In genomic region chr5:119365847-119366536, GRCh38 we compare ENCODE assay signal across 11 cellular contexts. TPM values are rescaled to one million over a fixed set of nuclear protein-coding genes. Genes with fewer than 3 reads are reported as not detected.
DNase-seq lines count a peak whose midpoint lies in the region; ATAC-seq and TF ChIP-seq lines count a peak whose summit lies in the region.
"Had no signal": no experiment of that assay in that cellular context is flagged by ENCODE, and none has a peak within 500 bp of the region (broad histone marks: within the 10 kb centered on the region; RNA-seq: fewer than 3 reads in every experiment).

No MANE protein-coding gene starts in this region.

- H3K27ac Mint-ChIP-seq in activated CD4-positive, alpha-beta T cell treated with anti-CD3 and anti-CD28 coated beads, Interleukin-2, amount 10 ng/mL, durations not matched to agents 7 days and 5 days, result peak overlapping the region; percentile 88
- no peak overlapping the region for H3K27ac Mint-ChIP-seq in WTC11

- peaks cover 16 to 75% (median 21%) of the 10 kb centered on the region in 3 donors for H3K4me1 ChIP-seq in gastroesophageal sphincter
- H3K4me1 ChIP-seq in subcutaneous abdominal adipose tissue (ENCODE audit: control insufficient read depth in 5 of 5, insufficient read depth in 5 of 5, low read length in 5 of 5), result peaks cover 0 to 53% (median 46%) of the 10 kb centered on the region in 5 donors

- no peak for TF ChIP-seq EP300 in gastroesophageal sphincter (IDR thresholded peaks at IDR 0.05)

- ATAC-seq in WTC11, result peak; percentile 13; the same call in 1 of the 2 replicates
- peak; percentile 29 for ATAC-seq in gastroesophageal sphincter
- no peak for ATAC-seq in GM21360 (IDR thresholded peaks at IDR 0.05; ENCODE audit: unreplicated experiment)
- ATAC-seq: HepG2 had no signal

- CTCF ChIA-PET in activated CD4-positive, alpha-beta T cell treated with anti-CD3 and anti-CD28 coated beads, Interleukin-2, amount 10 ng/mL, durations not matched to agents 7 days and 5 days (lab: Charles Lee), result interaction anchor here (0.6 to 3.2 kb wide), 8 partner anchors 8 to 378 kb away, joined by 3 to 19 read pairs (median 4); partner anchors contain the start of gene DTWD2
- CTCF ChIA-PET in WTC11 (lab: Charles Lee), result interaction anchor here (1.2 to 1.3 kb wide), 2 partner anchors 46 to 378 kb away, joined by 3 to 4 read pairs; no protein-coding TSS in a partner anchor

- peaks cover 73% of the 10 kb centered on the region for H3K36me3 Mint-ChIP-seq in activated CD4-positive, alpha-beta T cell treated with anti-CD3 and anti-CD28 coated beads, Interleukin-2, amount 10 ng/mL, durations not matched to agents 7 days and 5 days (ENCODE audit: low read depth)
- peaks cover 3% of the 10 kb centered on the region for H3K36me3 Mint-ChIP-seq in WTC11

- H3K9me3 Mint-ChIP-seq in activated CD4-positive, alpha-beta T cell treated with anti-CD3 and anti-CD28 coated beads, Interleukin-2, amount 10 ng/mL, durations not matched to agents 7 days and 5 days, result peaks cover 1% of the 10 kb centered on the region
- peaks cover 3% of the 10 kb centered on the region for H3K9me3 Mint-ChIP-seq in WTC11

- H3K4me1 Mint-ChIP-seq in activated CD4-positive, alpha-beta T cell treated with anti-CD3 and anti-CD28 coated beads, Interleukin-2, amount 10 ng/mL, durations not matched to agents 7 days and 5 days, result peaks cover 88% of the 10 kb centered on the region
- peaks cover 42% of the 10 kb centered on the region for H3K4me1 Mint-ChIP-seq in WTC11

- H3K9ac ChIP-seq in subcutaneous abdominal adipose tissue (ENCODE audit: low read length in 5 of 5), result peak overlapping the region in 1 of 5 donors; percentile 28

- H3K4me3 Mint-ChIP-seq in activated CD4-positive, alpha-beta T cell treated with anti-CD3 and anti-CD28 coated beads, Interleukin-2, amount 10 ng/mL, durations not matched to agents 7 days and 5 days, result peak overlapping the region; percentile 20
- H3K4me3 Mint-ChIP-seq in WTC11, result no peak overlapping the region

- H3K27ac ChIP-seq in gastroesophageal sphincter (peak overlapping the region; percentile 5 to 67 (median 60)), subcutaneous abdominal adipose tissue (ENCODE audit: low read depth, low read length) (peak overlapping the region; percentile 66)

- DNase-seq in activated CD4-positive, alpha-beta T cell treated with anti-CD3 and anti-CD28 coated beads, Interleukin-2, amount 10 ng/mL, durations not matched to agents 7 days and 5 days, result no peak
- DNase-seq in activated CD4-positive, alpha-beta T cell treated with anti-CD3 and anti-CD28 coated beads, Interleukin-2, amount 50 U/mL, for 48 hours, result no peak
- DNase-seq in WTC11 (ENCODE audit: low spot score) (no peak), NCI-H2227 treated with DMSO at 0.1 percent for 48 hours (lab: John Stamatoyannopoulos, UW) (no peak), SHP77 (lab: John Stamatoyannopoulos, UW) (no peak)
- DNase-seq: NCI-H2107, SHP77 treated with DMSO at 0.1 percent for 48 hours had no signal

- no peak overlapping the region for H3K4me3 ChIP-seq in gastroesophageal sphincter
- no peak overlapping the region for H3K4me3 ChIP-seq in subcutaneous abdominal adipose tissue (ENCODE audit: low read depth in 1 of 5, low read length in 5 of 5)

- TF ChIP-seq CTCF in WTC11 (IDR thresholded peaks at IDR 0.05), result no peak
- no peak for TF ChIP-seq CTCF in gastroesophageal sphincter (IDR thresholded peaks at IDR 0.05)

- WGBS in gastroesophageal sphincter (ENCODE audit: low coverage in 1 of 2), 2 donors, result 14 to 40% methylated on average over 3 of the region's 3 CpGs

- H3K27me3 ChIP-seq in gastroesophageal sphincter (no peaks in the 10 kb centered on the region), subcutaneous abdominal adipose tissue (ENCODE audit: control insufficient read depth in 5 of 5, insufficient read depth in 4 of 5, low read length in 5 of 5) (no peaks in the 10 kb centered on the region)

- no peaks in the 10 kb centered on the region for H3K9me3 ChIP-seq in gastroesophageal sphincter
- no peaks in the 10 kb centered on the region for H3K9me3 ChIP-seq in subcutaneous abdominal adipose tissue (ENCODE audit: control insufficient read depth in 5 of 5, low read length in 5 of 5)

- H3K27me3 Mint-ChIP-seq in activated CD4-positive, alpha-beta T cell treated with anti-CD3 and anti-CD28 coated beads, Interleukin-2, amount 10 ng/mL, durations not matched to agents 7 days and 5 days, result no peaks in the 10 kb centered on the region
- H3K27me3 Mint-ChIP-seq in WTC11 (ENCODE audit: low read depth), result no peaks in the 10 kb centered on the region

- POLR2A ChIA-PET in activated CD4-positive, alpha-beta T cell treated with anti-CD3 and anti-CD28 coated beads, Interleukin-2, amount 10 ng/mL, durations not matched to agents 7 days and 5 days (lab: Charles Lee), result no interaction called here
- POLR2A ChIA-PET in WTC11 (lab: Charles Lee), result no interaction called here

- H3K36me3 ChIP-seq in gastroesophageal sphincter (no peaks in the 10 kb centered on the region), subcutaneous abdominal adipose tissue (ENCODE audit: control insufficient read depth in 5 of 5, insufficient read depth in 5 of 5, low read length in 5 of 5) (no peaks in the 10 kb centered on the region)

- TF ChIP-seq POLR2A in gastroesophageal sphincter (IDR thresholded peaks at IDR 0.05), result no peak

TF ChIP-seq in WTC11, 78 proteins besides CTCF, POLR2A, EP300 and RAD21:
- TF ChIP-seq, protein P1, sequence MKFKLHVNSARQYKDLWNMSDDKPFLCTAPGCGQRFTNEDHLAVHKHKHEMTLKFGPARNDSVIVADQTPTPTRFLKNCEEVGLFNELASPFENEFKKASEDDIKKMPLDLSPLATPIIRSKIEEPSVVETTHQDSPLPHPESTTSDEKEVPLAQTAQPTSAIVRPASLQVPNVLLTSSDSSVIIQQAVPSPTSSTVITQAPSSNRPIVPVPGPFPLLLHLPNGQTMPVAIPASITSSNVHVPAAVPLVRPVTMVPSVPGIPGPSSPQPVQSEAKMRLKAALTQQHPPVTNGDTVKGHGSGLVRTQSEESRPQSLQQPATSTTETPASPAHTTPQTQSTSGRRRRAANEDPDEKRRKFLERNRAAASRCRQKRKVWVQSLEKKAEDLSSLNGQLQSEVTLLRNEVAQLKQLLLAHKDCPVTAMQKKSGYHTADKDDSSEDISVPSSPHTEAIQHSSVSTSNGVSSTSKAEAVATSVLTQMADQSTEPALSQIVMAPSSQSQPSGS (CRISPR knock-in tag; IDR thresholded peaks at IDR 0.05; ENCODE audit: borderline replicate concordance, low read depth), result no peak

RNA-seq across cellular contexts. Expression of gene TNFAIP8, which starts 10.2 kb away (rescaled TPM):
- total RNA-seq in activated CD4-positive, alpha-beta T cell treated with anti-CD3 and anti-CD28 coated beads, Interleukin-2, amount 10 ng/mL, durations not matched to agents 7 days and 5 days, result 100 to 1,000 TPM; 167 to 184 TPM
- total RNA-seq in WTC11 (2021) (18.1 to 24.1 TPM (median 19.9 TPM) in 3 replicates), gastroesophageal sphincter (10 to 100 TPM; 25.4 to 76.7 (median 31.6) TPM)
